Comparison of ENCODE assay signal across 17 cellular contexts in the genomic region with DNA sequence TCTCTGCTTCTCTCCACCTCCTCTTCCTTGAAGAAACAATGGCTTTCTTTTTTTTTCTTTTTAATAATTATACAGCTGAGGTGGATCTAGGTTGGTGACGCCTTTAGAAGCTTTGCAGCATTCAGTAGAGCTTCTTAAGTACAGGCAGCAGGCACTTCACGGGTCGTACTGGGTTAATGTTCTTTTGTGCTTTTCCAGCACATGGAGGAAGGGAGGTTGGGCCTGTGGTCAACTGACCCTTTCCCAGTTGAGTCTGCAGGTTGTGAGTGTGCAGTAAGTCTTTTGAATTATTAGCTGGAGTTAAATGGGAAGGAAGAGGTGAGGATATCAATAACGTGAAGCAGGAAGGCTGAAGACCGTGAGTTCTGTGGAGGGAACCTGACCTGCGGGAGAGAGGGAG. TPM values are rescaled to one million over a fixed set of nuclear protein-coding genes. Genes with fewer than 3 reads are reported as not detected.
DNase-seq lines count a peak whose midpoint lies in the region; ATAC-seq, FAIRE-seq and TF ChIP-seq lines count a peak whose summit lies in the region.
"Had no signal": no experiment of that assay in that cellular context is flagged by ENCODE, and none has a peak within 500 bp of the region (broad histone marks: within the 10 kb centered on the region; RNA-seq: fewer than 3 reads in every experiment).

No MANE protein-coding gene starts in this region.

- H3K79me1 ChIP-seq in H1 (ENCODE audit: low read depth, low read length), result no peaks in the 10 kb centered on the region; the same call in 1 of the 2 replicates

- no peak overlapping the region for H2AFZ ChIP-seq in H1 (ENCODE audit: low read length)
- H2AFZ ChIP-seq: parathyroid adenoma had no signal

- H3K4me3 ChIP-seq in BLaER1 (no peak overlapping the region), H1 (ENCODE audit: extremely low read depth in 1 of 4, insufficient read depth in 2 of 4, low read depth in 3 of 4, low read length in 4 of 4) (no peak overlapping the region)
- H3K4me3 ChIP-seq: cardiac muscle cell had no signal

- peak overlapping the region; percentile 26 for H3K4me2 ChIP-seq in BLaER1
- H3K4me2 ChIP-seq in H1 (ENCODE audit: insufficient read depth in 1 of 2, low read depth in 2 of 2, low read length in 2 of 2), result no peak overlapping the region

- no peak for FAIRE-seq in H1 (lab: Jason Lieb, UNC)
- FAIRE-seq: endometrium, keratinocyte had no signal

- CTCF ChIA-PET in H1 (lab: Charles Lee; ENCODE audit: partially characterized antibody), result interaction anchor here (0.7 to 5.4 kb wide), 23 partner anchors 16 to 979 kb away, joined by 3 to 46 read pairs (median 10); a partner anchor contains a TSS

- DNase-seq in H1 (ENCODE audit: low read depth in 1 of 2, low spot score in 2 of 2), result no peak
- no peak for DNase-seq in nephron progenitor cell
- DNase-seq in middle frontal gyrus (ENCODE audit: extremely low spot score, low spot score), result no peak
- DNase-seq in AML-193 (lab: John Stamatoyannopoulos, UW), result no peak
- no peak for DNase-seq in NCI-H146 treated with DMSO at 0.1 percent for 48 hours (lab: John Stamatoyannopoulos, UW; ENCODE audit: unreplicated experiment)
- DNase-seq: activated CD4-positive, alpha-beta T cell treated with anti-CD3 and anti-CD28 coated beads for 1 hour; activated naive CD4-positive, alpha-beta T cell; GDM1; SHP77 had no signal

- no peak overlapping the region for H4K5ac ChIP-seq in H1 (ENCODE audit: insufficient read length, low read depth, low read length)

- no peak overlapping the region for H2BK15ac ChIP-seq in H1 (ENCODE audit: low read length)

- TF ChIP-seq EP300 in H1 (IDR thresholded peaks at IDR 0.05; ENCODE audit: borderline replicate concordance in 1 of 2, low read depth in 2 of 2, low read length in 2 of 2), result no peak

- H3K4me3 Mint-ChIP-seq in IgD-negative memory B cell (peak overlapping the region in 1 of 4 donors; percentile 46), nephron progenitor cell (no peak overlapping the region)
- H3K4me3 Mint-ChIP-seq: T-helper 1 cell treated with Interleukin-12 subunit alpha and Interleukin-12 subunit beta and Interleukin-4 antibody, amounts not matched to agents 30 μg/mL and 1 μg/mL, for 36 hours had no signal

- no peak for ATAC-seq in HG02588 (IDR thresholded peaks at IDR 0.05; ENCODE audit: unreplicated experiment)

- no peak overlapping the region for H3K14ac ChIP-seq in H1 (ENCODE audit: insufficient read length)

- POLR2A ChIA-PET in H1 (lab: Charles Lee; ENCODE audit: partially characterized antibody), result interaction anchor here (1.4 kb wide), 1 partner anchor 109 kb away, joined by 3 read pairs; no protein-coding TSS in a partner anchor

- H4K20me1 ChIP-seq in BLaER1, result peaks cover 94% of the 10 kb centered on the region
- H4K20me1 ChIP-seq in H1 (replicated peaks in 1 of 2; ENCODE audit: control insufficient read depth in 1 of 2, insufficient read depth in 2 of 2, low read length in 2 of 2), result no peaks in the 10 kb centered on the region

- H3K23me2 ChIP-seq in H1 (ENCODE audit: low read depth, low read length), result no peaks in the 10 kb centered on the region

- no peak overlapping the region for H2BK20ac ChIP-seq in H1 (ENCODE audit: low read length)

- peak overlapping the region; percentile 40; the same call in 1 of the 2 replicates for H2BK5ac ChIP-seq in H1 (ENCODE audit: low read depth, low read length)

- H3K27ac Mint-ChIP-seq in IgD-negative memory B cell (peak overlapping the region; percentile 7 to 87 (median 80)), nephron progenitor cell (peak overlapping the region; percentile 74)
- H3K27ac Mint-ChIP-seq: T-helper 1 cell treated with Interleukin-12 subunit alpha and Interleukin-12 subunit beta and Interleukin-4 antibody, amounts not matched to agents 30 μg/mL and 1 μg/mL, for 36 hours had no signal

- peaks cover 70% of the 10 kb centered on the region for H3K4me1 ChIP-seq in BLaER1
- peaks cover 2 to 8% (median 3%) of the 10 kb centered on the region in 4 experiments; a peak in 4 of 7 replicates for H3K4me1 ChIP-seq in H1 (replicated peaks in 1 of 4; ENCODE audit: control insufficient read depth in 3 of 4, insufficient read depth in 4 of 4, low read length in 3 of 4)

- no peak for TF ChIP-seq POLR2A in H1 (IDR thresholded peaks at IDR 0.05; ENCODE audit: control extremely low read depth in 1 of 2, low read depth in 2 of 2, low read length in 2 of 2)

- WGBS in H1 (ENCODE audit: extremely low coverage in 1 of 2, insufficient coverage in 1 of 2, insufficient read length in 1 of 2, insufficient replicate concordance in 2 of 2, low coverage in 1 of 2, low lambda C conversion rate in 2 of 2, missing lambda C conversion rate in 1 of 2), 2 experiments, result 83% methylated on average over 6 of the region's 6 CpGs; no CpG with 5 or more reads in 1 of the 2 experiments

- no peaks in the 10 kb centered on the region for H3K27me3 Mint-ChIP-seq in IgD-negative memory B cell
- no peaks in the 10 kb centered on the region for H3K27me3 Mint-ChIP-seq in nephron progenitor cell (ENCODE audit: low read depth, poor library complexity)

- H3K36me3 Mint-ChIP-seq in IgD-negative memory B cell (no peaks in the 10 kb centered on the region), nephron progenitor cell (ENCODE audit: low read depth) (peaks cover 17% of the 10 kb centered on the region)

- H3K4me1 Mint-ChIP-seq in IgD-negative memory B cell, result peaks cover 30 to 32% (median 31%) of the 10 kb centered on the region in 3 donors
- peaks cover 49% of the 10 kb centered on the region for H3K4me1 Mint-ChIP-seq in nephron progenitor cell

- no peak for TF ChIP-seq CTCF in H1 (IDR thresholded peaks at IDR 0.05; ENCODE audit: control extremely low read depth in 1 of 3, insufficient read depth in 1 of 3, low read depth in 1 of 3, low read length in 3 of 3)
- no peak for TF ChIP-seq CTCF in nephron progenitor cell (IDR thresholded peaks at IDR 0.05)

- no peaks in the 10 kb centered on the region for H3K9me3 Mint-ChIP-seq in IgD-negative memory B cell
- peaks cover 6% of the 10 kb centered on the region for H3K9me3 Mint-ChIP-seq in nephron progenitor cell
- H3K9me3 Mint-ChIP-seq: T-helper 1 cell treated with Interleukin-12 subunit alpha and Interleukin-12 subunit beta and Interleukin-4 antibody, amounts not matched to agents 30 μg/mL and 1 μg/mL, for 36 hours had no signal

- H4K91ac ChIP-seq in H1 (replicated peaks; ENCODE audit: insufficient read length, low read length), result no peak overlapping the region

- peak overlapping the region; percentile 16 for H3K4ac ChIP-seq in H1 (replicated peaks; ENCODE audit: insufficient read length, low read depth, low read length)

- no peak overlapping the region for H4K8ac ChIP-seq in H1 (ENCODE audit: extremely low read depth, insufficient read depth, low read length)

- H3K27ac ChIP-seq in BLaER1 (peak overlapping the region; percentile 57), H1 (ENCODE audit: low read depth, low read length) (no peak overlapping the region)
- H3K27ac ChIP-seq: cardiac muscle cell, parathyroid adenoma had no signal

- peak overlapping the region; percentile 42; the same call in 1 of the 2 replicates for H2BK12ac ChIP-seq in H1 (ENCODE audit: low read depth, low read length)

- no peak overlapping the region for H3K23ac ChIP-seq in H1 (ENCODE audit: insufficient read length)

- H3K36me3 ChIP-seq in BLaER1 (peaks cover 50% of the 10 kb centered on the region), H1 (ENCODE audit: control insufficient read depth in 2 of 4, insufficient read depth in 4 of 4, low read length in 3 of 4) (no peaks in the 10 kb centered on the region; a peak in 1 of 8 replicates)
- H3K36me3 ChIP-seq: cardiac muscle cell had no signal

- 0 out of 2 replicates have a peak overlapping the region, but pooled peaks have one; percentile 32 for H2AK5ac ChIP-seq in H1 (ENCODE audit: low read depth, low read length)

- H3K9me3 ChIP-seq in BLaER1 (0 out of 2 replicates have a peak, but pooled peaks cover under 1% of the 10 kb centered on the region), H1 (ENCODE audit: insufficient read depth in 2 of 2, low read depth in 1 of 2, low read length in 1 of 2) (no peaks in the 10 kb centered on the region)

- H3K9ac ChIP-seq in BLaER1 (no peak overlapping the region), H1 (replicated peaks in 1 of 4; ENCODE audit: extremely low read depth in 1 of 4, low read depth in 3 of 4, low read length in 3 of 4) (no peak overlapping the region)
- H3K9ac ChIP-seq: parathyroid adenoma had no signal

- 0 out of 2 replicates have a peak overlapping the region, but pooled peaks have one; percentile 53 for H3K18ac ChIP-seq in H1 (ENCODE audit: extremely low read depth, low read length)

- H3K56ac ChIP-seq in H1 (replicated peaks; ENCODE audit: insufficient read length, low read depth, low read length), result no peak overlapping the region

- H2BK120ac ChIP-seq in H1 (replicated peaks; ENCODE audit: low read depth, low read length), result no peak overlapping the region

- no peaks in the 10 kb centered on the region for H3K79me2 ChIP-seq in H1 (ENCODE audit: control insufficient read depth in 1 of 2, insufficient read depth in 2 of 2, low read length in 2 of 2)

- H3K27me3 ChIP-seq in BLaER1 (no peaks in the 10 kb centered on the region), H1 (replicated peaks in 1 of 4; ENCODE audit: control insufficient read depth in 3 of 4, extremely low read depth in 1 of 4, insufficient read depth in 3 of 4, low read length in 3 of 4) (no peaks in the 10 kb centered on the region)
- H3K27me3 ChIP-seq: cardiac muscle cell had no signal

- no peak for TF ChIP-seq RAD21 in H1 (IDR thresholded peaks at IDR 0.05 in 1 of 2, conservative IDR thresholded peaks at IDR 0.05 in 1 of 2; ENCODE audit: low read depth in 2 of 2, low read length in 2 of 2)

TF ChIP-seq in H1, 55 proteins besides CTCF, POLR2A, EP300 and RAD21 (continues in another document):
- TF ChIP-seq BRCA1 (IDR thresholded peaks at IDR 0.05; ENCODE audit: low read depth, low read length) (no peak), EGR1 (IDR thresholded peaks at IDR 0.05; ENCODE audit: borderline replicate concordance, low read depth, low read length) (no peak), JUN (IDR thresholded peaks at IDR 0.05; ENCODE audit: low read depth, low read length) (no peak), HDAC6 (IDR thresholded peaks at IDR 0.05; ENCODE audit: low read depth, low read length) (no peak)
- TF ChIP-seq, protein P1, sequence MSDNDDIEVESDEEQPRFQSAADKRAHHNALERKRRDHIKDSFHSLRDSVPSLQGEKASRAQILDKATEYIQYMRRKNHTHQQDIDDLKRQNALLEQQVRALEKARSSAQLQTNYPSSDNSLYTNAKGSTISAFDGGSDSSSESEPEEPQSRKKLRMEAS (IDR thresholded peaks at IDR 0.05), result no peak

RNA-seq across cellular contexts. Expression of a gene that starts 7.0 kb away (rescaled TPM):
- polyA plus RNA-seq in IgD-negative memory B cell (24.6 TPM), H1 (2011; rRNA removed) (21.3 and 25.8 TPM in 2 replicates)
- total RNA-seq in H1 (2021; fragmentation: NEBNext Ultra II Directional; extraction: Animal tissue kit (Norgen Biotek cat#: 25700)), result 32.7 and 35.4 TPM in 2 replicates
- polyA plus RNA-seq in H1 (2011; cell fraction: cytosol; rRNA removed), result 23.4 TPM
- polyA plus RNA-seq in H1 (2011; cell fraction: nucleus; rRNA removed), result 39.0 TPM
- 21.0 to 24.1 TPM (median 22.8 TPM) in 4 replicates for polyA plus RNA-seq in H1 (2012, experiment 1 of 2)
- 7.7 TPM for polyA plus RNA-seq in H1 (2012, experiment 2 of 2)
- polyA plus RNA-seq in H1 (2013, experiment 1 of 2), result 18.1 TPM
- 18.5 TPM for polyA plus RNA-seq in H1 (2013, experiment 2 of 2)
- 36.0 and 42.3 TPM in 2 replicates for polyA minus RNA-seq in H1 (2011; rRNA and poly(A)+ RNA removed)
- 29.4 TPM for polyA minus RNA-seq in H1 (2011; cell fraction: cytosol; rRNA and poly(A)+ RNA removed)
- polyA minus RNA-seq in H1 (2011; cell fraction: nucleus; rRNA and poly(A)+ RNA removed), result 33.6 TPM
